In the genomic region with DNA sequence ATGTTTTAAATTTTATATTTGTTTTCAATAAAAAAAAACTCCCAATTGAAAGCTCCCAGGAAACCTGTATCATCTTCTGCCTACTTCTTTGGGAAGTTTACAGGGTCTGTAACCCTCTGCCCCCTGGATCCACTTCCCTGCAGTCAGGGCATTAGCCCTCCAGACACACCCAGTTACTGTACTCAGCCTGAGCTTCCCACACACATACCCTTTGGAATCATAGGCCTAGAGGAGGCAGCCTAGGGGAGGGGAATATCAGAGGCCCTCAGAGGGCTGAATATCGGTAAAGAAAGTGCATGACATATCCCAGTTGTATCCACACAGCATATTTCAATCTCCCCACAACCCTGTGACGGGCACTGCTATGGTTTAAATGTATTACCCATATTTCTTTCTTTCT, we compare ENCODE assay signal across 3 cellular contexts. TPM values are rescaled to one million over a fixed set of nuclear protein-coding genes. Genes with fewer than 3 reads are reported as not detected.
"Had no signal": no experiment of that assay in that cellular context is flagged by ENCODE, and none has a peak within 500 bp of the region (broad histone marks: within the 10 kb centered on the region; RNA-seq: fewer than 3 reads in every experiment).

No MANE protein-coding gene starts in this region.

RNA-seq across cellular contexts. Expression of gene TFPI, which starts 56.2 kb away (rescaled TPM):
- total RNA-seq: activated CD4-positive, alpha-beta memory T cell treated with anti-CD3 and anti-CD28 coated beads, Interleukin-2, amount 10 ng/mL, durations not matched to agents 7 days and 5 days; activated CD4-positive, alpha-beta T cell treated with anti-CD3 and anti-CD28 coated beads, Interleukin-2, amount 10 ng/mL, durations not matched to agents 7 days and 5 days; T-helper 1 cell treated with Interleukin-12 subunit alpha and Interleukin-12 subunit beta and Interleukin-4 antibody, amounts not matched to agents 30 ng/mL and 1 ng/mL, for 36 hours had no signal
